17 cellular contexts compared by ENCODE assay signal in the genomic region with DNA sequence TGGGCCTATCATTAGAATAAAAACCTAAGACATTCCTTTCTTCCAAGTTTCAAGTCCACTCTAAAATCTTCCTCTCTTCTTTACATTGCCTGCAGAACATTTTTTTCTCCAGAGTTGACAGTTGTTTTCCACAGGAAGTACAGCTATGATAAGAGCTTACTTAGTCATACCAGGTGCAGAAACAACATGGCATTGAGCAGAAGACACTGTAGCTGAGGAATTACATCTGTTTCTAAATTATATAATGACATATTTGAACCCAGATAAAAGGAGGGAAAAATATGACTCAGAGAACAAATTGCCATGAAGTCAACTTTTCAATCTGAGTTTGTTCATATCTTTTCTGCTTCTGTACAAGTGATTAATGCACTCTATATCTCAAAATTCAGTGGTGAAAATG. TPM values are rescaled to one million over a fixed set of nuclear protein-coding genes. Genes with fewer than 3 reads are reported as not detected.
A peak's percentile ranks its signal among the peaks of the same experiment; 100 is the strongest.
DNase-seq lines count a peak whose midpoint lies in the region; ATAC-seq, FAIRE-seq and TF ChIP-seq lines count a peak whose summit lies in the region.
"Had no signal": no experiment of that assay in that cellular context is flagged by ENCODE, and none has a peak within 500 bp of the region (broad histone marks: within the 10 kb centered on the region; RNA-seq: fewer than 3 reads in every experiment).

No MANE protein-coding gene starts in this region.

- no peak for TF ChIP-seq CTCF in GM10266 (IDR thresholded peaks at IDR 0.05; ENCODE audit: control insufficient read depth, insufficient read depth, low read depth, missing control alignments)

- H3K27ac Mint-ChIP-seq in activated naive CD4-positive, alpha-beta T cell treated with anti-CD3 and anti-CD28 coated beads, Interleukin-2, amount 50 U/mL, for 72 hours: peak overlapping the region in 1 of 2 donors; percentile 39

- DNase-seq in activated naive CD4-positive, alpha-beta T cell treated with anti-CD3 and anti-CD28 coated beads, Interleukin-2, amount 50 U/mL, for 72 hours (ENCODE audit: low spot score in 2 of 2): no peak
- DNase-seq in activated naive CD4-positive, alpha-beta T cell treated with anti-CD3 and anti-CD28 coated beads, Interleukin-2, amount 50 U/mL, for 16 hours: no peak
- peak; percentile 51 for DNase-seq in RPMI7951 (ENCODE audit: low read depth)
- DNase-seq in amniotic epithelial cell (ENCODE audit: low read depth): peak; percentile 43
- DNase-seq in NCI-H2227 treated with DMSO at 0.1 percent for 48 hours (lab: John Stamatoyannopoulos, UW): no peak
- DNase-seq in GM10266 (ENCODE audit: extremely low spot score): no peak
- DNase-seq in AG20443 (ENCODE audit: low spot score): no peak
- no peak for DNase-seq in frontal cortex (ENCODE audit: low spot score in 2 of 2)
- DNase-seq: HCEC 1CT; Kasumi-1; naive thymus-derived CD4-positive, alpha-beta T cell; NCI-H1105 treated with DMSO at 0.1 percent for 48 hours; NCI-H510A treated with DMSO at 0.1 percent for 48 hours; retina; stimulated activated CD4-positive, alpha-beta T cell treated with anti-CD3 and anti-CD28 coated beads, Interleukin-4, amount 100 ng/mL, for 24 hours; upper lobe of left lung had no signal

- peaks cover 41 to 55% of the 10 kb centered on the region in 2 donors for H3K36me3 Mint-ChIP-seq in activated naive CD4-positive, alpha-beta T cell treated with anti-CD3 and anti-CD28 coated beads, Interleukin-2, amount 50 U/mL, for 72 hours

- H3K9me3 Mint-ChIP-seq in activated naive CD4-positive, alpha-beta T cell treated with anti-CD3 and anti-CD28 coated beads, Interleukin-2, amount 50 U/mL, for 72 hours: peaks cover 41 to 56% of the 10 kb centered on the region in 2 donors

- ATAC-seq in activated naive CD4-positive, alpha-beta T cell treated with anti-CD3 and anti-CD28 coated beads, Interleukin-2, amount 50 U/mL, for 72 hours: peak; percentile 81 to 97
- ATAC-seq: naive thymus-derived CD4-positive, alpha-beta T cell had no signal

- FAIRE-seq in frontal cortex (lab: Jason Lieb, UNC): no peak
- FAIRE-seq: HTR-8/SVneo had no signal

RNA-seq across cellular contexts. Expression of gene CMPK2, which starts 30.2 kb away (rescaled TPM):
- total RNA-seq in activated naive CD4-positive, alpha-beta T cell treated with anti-CD3 and anti-CD28 coated beads, Interleukin-2, amount 50 U/mL, for 72 hours: 10 to 100 TPM in 1 of 2 donors, 1 to 10 TPM in 1; 1.6 to 13.6 TPM
- 3.7 and 4.4 TPM in 2 replicates for total RNA-seq in RPMI7951 (2014; rRNA removed; shearing (Covaris generic))
- 10.2 TPM for total RNA-seq in frontal cortex

RNA-seq across cellular contexts. Expression of gene RSAD2, which starts 42.1 kb away (rescaled TPM):
- 10 to 100 TPM in 1 of 2 donors, 1 to 10 TPM in 1; 2.7 to 11.1 TPM for total RNA-seq in activated naive CD4-positive, alpha-beta T cell treated with anti-CD3 and anti-CD28 coated beads, Interleukin-2, amount 50 U/mL, for 72 hours
- 1.3 and 3.6 TPM in 2 replicates for total RNA-seq in RPMI7951 (2014; rRNA removed; shearing (Covaris generic))
- 3.3 TPM for total RNA-seq in frontal cortex

Comparison
In these comparisons a context has a peak if more than half of its experiments do, and no peak if none do; other contexts are left out.
1. DNase-seq: peak in RPMI7951 (single experiment) and amniotic epithelial cell (single experiment); none in activated naive CD4-positive, alpha-beta T cell treated with anti-CD3 and anti-CD28 coated beads, Interleukin-2, amount 50 U/mL, for 72 hours (0 of 2), activated naive CD4-positive, alpha-beta T cell treated with anti-CD3 and anti-CD28 coated beads, Interleukin-2, amount 50 U/mL, for 16 hours (single experiment), NCI-H2227 treated with DMSO at 0.1 percent for 48 hours (single experiment), GM10266 (single experiment), AG20443 (single experiment) and frontal cortex (0 of 2).